In the genomic region with DNA sequence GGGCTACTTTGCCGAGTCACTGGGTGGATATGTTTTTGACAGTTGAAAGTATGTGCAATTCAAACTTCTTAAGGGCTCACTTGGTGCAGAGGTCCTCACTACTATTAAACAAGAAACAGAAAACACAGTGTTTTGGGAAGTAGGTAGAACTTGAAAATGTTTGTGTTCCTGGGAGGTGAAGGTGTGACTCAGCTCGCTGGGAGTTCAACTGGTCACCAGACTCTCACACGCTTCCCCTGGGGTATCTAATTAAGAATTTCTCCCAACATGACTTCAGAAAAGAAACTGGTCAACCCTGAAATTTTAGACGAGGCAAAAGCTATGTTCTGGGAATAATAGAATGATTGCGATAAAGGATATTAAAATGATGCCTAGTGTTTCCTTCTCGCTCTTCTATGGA, we compare ENCODE assay signal across 15 cellular contexts.
DNase-seq lines count a peak whose midpoint lies in the region; ATAC-seq and TF ChIP-seq lines count a peak whose summit lies in the region.
"Had no signal": no experiment of that assay in that cellular context is flagged by ENCODE, and none has a peak within 500 bp of the region (broad histone marks: within the 10 kb centered on the region; RNA-seq: fewer than 3 reads in every experiment).

No MANE protein-coding gene starts in this region.

- no peak for ATAC-seq in GM19452 (IDR thresholded peaks at IDR 0.05; ENCODE audit: unreplicated experiment)

- peak; percentile 34 for DNase-seq in Daoy (ENCODE audit: low read depth)
- peak; percentile 19 for DNase-seq in HT1080 (ENCODE audit: low read depth)
- DNase-seq in epithelial cell of proximal tubule (ENCODE audit: low read depth): peak; percentile 42
- peak; percentile 93 for DNase-seq in renal cortical epithelial cell (ENCODE audit: low read depth)
- DNase-seq in NOMO-1 treated with DMSO at 0.1 percent for 48 hours (lab: John Stamatoyannopoulos, UW; ENCODE audit: unreplicated experiment): no peak
- no peak for DNase-seq in cerebellum (ENCODE audit: low spot score)
- DNase-seq: 8988T; Calu3; CD4-positive, alpha-beta memory T cell; DMS79 treated with DMSO at 0.1 percent for 48 hours; EL; GOT3; H9 had no signal

- TF ChIP-seq CTCF in epithelial cell of proximal tubule (conservative IDR thresholded peaks at IDR 0.05; ENCODE audit: low read depth, low read length): no peak

- H3K4me3 ChIP-seq in epithelial cell of proximal tubule (ENCODE audit: low read depth, low read length): no peak overlapping the region
- H3K4me3 ChIP-seq: BLaER1 had no signal

Comparison
In these comparisons a context has a peak if more than half of its experiments do, and no peak if none do; other contexts are left out.
1. DNase-seq: peak in Daoy (single experiment), HT1080 (single experiment), epithelial cell of proximal tubule (single experiment) and renal cortical epithelial cell (single experiment); none in NOMO-1 treated with DMSO at 0.1 percent for 48 hours (single experiment) and cerebellum (single experiment).